In genomic region chr11:125941606-125942275, GRCh38 we compare ENCODE assay signal across 8 cellular contexts. TPM values are rescaled to one million over a fixed set of nuclear protein-coding genes. Genes with fewer than 3 reads are reported as not detected.
DNase-seq lines count a peak whose midpoint lies in the region; ATAC-seq and TF ChIP-seq lines count a peak whose summit lies in the region.

No MANE protein-coding gene starts in this region.

- H3K9me3 ChIP-seq in PC-3 (ENCODE audit: low read length) (no peaks in the 10 kb centered on the region), skeletal muscle satellite cell (replicated peaks; ENCODE audit: low read length) (no peaks in the 10 kb centered on the region)

- peak overlapping the region; percentile 60 for H2AFZ ChIP-seq in PC-3 (ENCODE audit: low read length)

- no peaks in the 10 kb centered on the region for H3F3A ChIP-seq in PC-3 (ENCODE audit: low read length, unreplicated experiment)

- H3K27me3 ChIP-seq in PC-3 (ENCODE audit: low read length) (no peaks in the 10 kb centered on the region), skeletal muscle satellite cell (ENCODE audit: control insufficient read depth, insufficient read depth, low read length) (no peaks in the 10 kb centered on the region)

- DNase-seq in Daoy (ENCODE audit: low read depth) (peak; percentile 48), HT1080 (ENCODE audit: low read depth) (peak; percentile 22), PC-3 (peak; percentile 72), left cardiac atrium (peak; percentile 58)
- DNase-seq in activated naive CD4-positive, alpha-beta T cell treated with Interleukin-2 at 50 U/mL for 16 hours = peak; percentile 45

- CTCF ChIA-PET in PC-3 (lab: Charles Lee) = interaction anchor here (0.6 to 1.0 kb wide), 3 partner anchors 119 to 254 kb away, joined by 3 to 8 read pairs (median 4); no protein-coding TSS in a partner anchor

- H3K4me2 ChIP-seq in PC-3 (ENCODE audit: low read length) (peak overlapping the region; percentile 3; the same call in 1 of the 2 replicates), skeletal muscle satellite cell (ENCODE audit: low read length) (peak overlapping the region; percentile 15)

- H3K4me3 ChIP-seq in PC-3 (ENCODE audit: low read length) (no peak overlapping the region), skeletal muscle satellite cell (ENCODE audit: low read length) (no peak overlapping the region)

- intact Hi-C loops in PC-3 (cut with micrococcal nuclease) = loop anchor here (1.0 to 2.0 kb wide), 2 partner anchors 119 to 253 kb away; no protein-coding TSS in a partner anchor
- intact Hi-C loops in left cardiac atrium (cut with DNase I) = loop anchor here in 1 of 2 donors (5.0 kb wide), 1 partner anchor 251 kb away; no protein-coding TSS in a partner anchor

- no TSS peak for BruUV-seq in PC-3 (replicated peaks; lab: Mats Ljungman, UMichigan)

- POLR2A ChIA-PET in PC-3 (lab: Charles Lee; ENCODE audit: unreplicated experiment) = no interaction called here

- peak; percentile 96 for TF ChIP-seq CTCF in PC-3 (conservative IDR thresholded peaks at IDR 0.05; ENCODE audit: low read depth, low read length)

- H3K36me3 ChIP-seq in PC-3 (ENCODE audit: low read depth, low read length) (no peaks in the 10 kb centered on the region), skeletal muscle satellite cell (ENCODE audit: insufficient read depth, low read length) (no peaks in the 10 kb centered on the region)

- H3K9ac ChIP-seq in PC-3 (ENCODE audit: low read length) = no peak overlapping the region
- no peak overlapping the region for H3K9ac ChIP-seq in skeletal muscle satellite cell (ENCODE audit: low read depth, low read length)

- no peaks in the 10 kb centered on the region for H3K79me2 ChIP-seq in PC-3 (ENCODE audit: low read length)

- ATAC-seq in PC-3 (peak; percentile 90), left cardiac atrium (peak; percentile 58 to 62), GM19452 (IDR thresholded peaks at IDR 0.05; ENCODE audit: unreplicated experiment) (no peak), GM18520 (IDR thresholded peaks at IDR 0.05; ENCODE audit: unreplicated experiment) (no peak)

- H4K20me1 ChIP-seq in PC-3 (ENCODE audit: low read length) = no peaks in the 10 kb centered on the region

- H3K4me1 ChIP-seq in PC-3 (ENCODE audit: insufficient read depth, low read length) (peaks cover 6% of the 10 kb centered on the region; the same call in 1 of the 2 replicates), skeletal muscle satellite cell (ENCODE audit: control insufficient read depth, insufficient read depth, low read length) (peaks cover 3% of the 10 kb centered on the region)

- H3K27ac ChIP-seq in PC-3 (ENCODE audit: low read length) = no peak overlapping the region

- H3K9me2 ChIP-seq in PC-3 (replicated peaks; ENCODE audit: low read length) = no peaks in the 10 kb centered on the region

RNA-seq across cellular contexts. Expression of gene VSIG10L2, which starts 4.1 kb away (rescaled TPM):
- total RNA-seq in Daoy (2014; rRNA removed; shearing (Covaris generic)) = not detected in 2 replicates
- not detected in 2 replicates for total RNA-seq in HT1080 (2014; rRNA removed; shearing (Covaris generic))
- polyA plus RNA-seq in HT1080 (2015; cell fraction: cytosol; rRNA removed) = not detected in 2 replicates
- polyA plus RNA-seq in HT1080 (2015; cell fraction: nucleus; rRNA removed) = not detected in 2 replicates
- total RNA-seq in PC-3 (2014; rRNA removed) (not detected in 2 replicates), left cardiac atrium (under 1 TPM; 0.05 to 0.56 TPM)
- total RNA-seq in skeletal muscle satellite cell (2012; rRNA removed) = not detected in 2 replicates

RNA-seq across cellular contexts. Expression of gene DDX25, which starts 37.4 kb away (rescaled TPM):
- total RNA-seq in Daoy (2014; rRNA removed; shearing (Covaris generic)) = 0.74 and 2.3 TPM in 2 replicates
- not detected in 2 replicates for total RNA-seq in HT1080 (2014; rRNA removed; shearing (Covaris generic))
- polyA plus RNA-seq in HT1080 (2015; cell fraction: cytosol; rRNA removed) = not detected in 2 replicates
- not detected in 2 replicates for polyA plus RNA-seq in HT1080 (2015; cell fraction: nucleus; rRNA removed)
- not detected in 2 replicates for total RNA-seq in PC-3 (2014; rRNA removed)
- total RNA-seq in left cardiac atrium = under 1 TPM in 1 of 2 donors, not detected in 1; 0.21 TPM
- not detected in 2 replicates for total RNA-seq in skeletal muscle satellite cell (2012; rRNA removed)

RNA-seq across cellular contexts. Expression of gene PUS3, which starts 38.7 kb away (rescaled TPM):
- 20.2 and 24.0 TPM in 2 replicates for total RNA-seq in Daoy (2014; rRNA removed; shearing (Covaris generic))
- total RNA-seq in HT1080 (2014; rRNA removed; shearing (Covaris generic)) = 26.2 and 35.7 TPM in 2 replicates
- 19.4 and 29.0 TPM in 2 replicates for polyA plus RNA-seq in HT1080 (2015; cell fraction: cytosol; rRNA removed)
- polyA plus RNA-seq in HT1080 (2015; cell fraction: nucleus; rRNA removed) = 19.7 and 34.5 TPM in 2 replicates
- total RNA-seq in PC-3 (2014; rRNA removed) = 10.3 and 26.2 TPM in 2 replicates
- 1 to 10 TPM; 6.9 to 8.2 TPM for total RNA-seq in left cardiac atrium
- total RNA-seq in skeletal muscle satellite cell (2012; rRNA removed) = 12.9 and 19.7 TPM in 2 replicates

RNA-seq across cellular contexts. Expression of gene HYLS1, which starts 54.3 kb away (rescaled TPM):
- total RNA-seq in Daoy (2014; rRNA removed; shearing (Covaris generic)) = 5.1 and 6.1 TPM in 2 replicates
- total RNA-seq in HT1080 (2014; rRNA removed; shearing (Covaris generic)) = 21.3 and 23.9 TPM in 2 replicates
- polyA plus RNA-seq in HT1080 (2015; cell fraction: cytosol; rRNA removed) = 9.5 and 10.2 TPM in 2 replicates
- polyA plus RNA-seq in HT1080 (2015; cell fraction: nucleus; rRNA removed) = 9.6 and 10.7 TPM in 2 replicates
- total RNA-seq in PC-3 (2014; rRNA removed) (16.4 and 23.5 TPM in 2 replicates), left cardiac atrium (1 to 10 TPM; 3.3 to 5.3 TPM)
- total RNA-seq in skeletal muscle satellite cell (2012; rRNA removed) = 6.6 and 6.8 TPM in 2 replicates

Comparison
In these comparisons a context has a peak if more than half of its experiments do, and no peak if none do; other contexts are left out.
1. DNase-seq: peak in every context shown above with its lines; median percentile 72 in PC-3; 58 in left cardiac atrium; 48 in Daoy; 45 in activated naive CD4-positive, alpha-beta T cell treated with Interleukin-2 at 50 U/mL for 16 hours; 22 in HT1080.
2. ATAC-seq: peak in PC-3 (single experiment) and left cardiac atrium (2 of 2); none in GM19452 (single experiment) and GM18520 (single experiment).